8 cellular contexts compared by ENCODE assay signal in the genomic region with DNA sequence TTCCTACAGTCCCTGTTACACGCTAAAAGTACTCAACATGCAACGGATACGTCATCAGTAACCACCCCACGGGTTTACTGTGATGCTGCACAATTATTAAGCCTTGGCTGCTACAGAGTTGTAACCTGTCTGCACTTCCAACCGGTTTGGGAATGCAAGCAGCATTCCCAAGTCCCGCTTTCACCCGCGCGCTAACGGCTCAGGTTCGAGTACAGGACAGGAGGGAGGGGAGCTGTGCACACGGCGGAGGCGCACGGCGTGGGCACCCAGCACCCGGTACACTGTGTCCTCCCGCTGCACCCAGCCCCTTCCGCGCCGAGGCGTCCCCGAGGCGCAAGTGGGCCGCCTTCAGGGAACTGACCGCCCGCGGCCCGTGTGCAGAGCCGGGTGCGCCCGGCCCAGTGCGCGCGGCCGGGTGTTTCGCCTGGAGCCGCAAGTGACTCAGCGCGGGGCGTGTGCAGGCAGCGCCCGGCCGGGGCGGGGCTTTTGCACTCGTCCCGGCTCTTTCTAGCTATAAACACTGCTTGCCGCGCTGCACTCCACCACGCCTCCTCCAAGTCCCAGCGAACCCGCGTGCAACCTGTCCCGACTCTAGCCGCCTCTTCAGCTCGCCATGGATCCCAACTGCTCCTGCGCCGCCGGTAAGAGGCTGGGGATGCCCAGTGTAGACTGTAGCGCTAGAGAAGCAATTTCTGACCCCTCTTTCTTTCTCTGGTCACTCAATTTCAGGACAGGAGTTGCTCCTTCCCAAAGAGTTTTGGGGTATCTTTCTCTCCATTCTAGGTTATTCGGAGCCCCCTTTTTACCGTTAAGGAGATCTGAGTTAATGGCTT. TPM values are rescaled to one million over a fixed set of nuclear protein-coding genes. Genes with fewer than 3 reads are reported as not detected.
DNase-seq lines count a peak whose midpoint lies in the region; ATAC-seq, FAIRE-seq and TF ChIP-seq lines count a peak whose summit lies in the region.

A gene (plus strand): TSS at position 542 of the 833 bp plus-strand sequence. CDS start 72 bp downstream, at position 614.

- H3K4me1 ChIP-seq in adipocyte (ENCODE audit: control insufficient read depth, insufficient read depth, low read length) (peaks cover 58% of the 10 kb centered on the region), cardiac muscle cell (ENCODE audit: low read depth) (peaks cover 11% of the 10 kb centered on the region)

- H3K9ac ChIP-seq in adipocyte (ENCODE audit: low read length) = peak within 1 kb of the TSS; percentile 90

- H3K4me1 Mint-ChIP-seq in type B pancreatic cell (ENCODE audit: unreplicated experiment) = peaks cover 40% of the 10 kb centered on the region

- H3K9me3 Mint-ChIP-seq in type B pancreatic cell = no peaks in the 10 kb centered on the region

- no peaks in the 10 kb centered on the region for H3K36me3 Mint-ChIP-seq in type B pancreatic cell

- TF ChIP-seq CTCF in cardiac muscle cell (IDR thresholded peaks at IDR 0.05; ENCODE audit: low read depth, low read length) (no peak), type B pancreatic cell (conservative IDR thresholded peaks at IDR 0.05) (no peak)

- DNase-seq in GM12891 (ENCODE audit: insufficient read length, low spot score) = peak; percentile 93
- DNase-seq in NCI-H128 (lab: John Stamatoyannopoulos, UW; ENCODE audit: unreplicated experiment) = peak; percentile 58
- peak; percentile 78 for DNase-seq in T follicular helper cell (ENCODE audit: low read depth)
- peak; percentile 99 for DNase-seq in adipocyte (ENCODE audit: low read depth)
- DNase-seq in cardiac muscle cell (ENCODE audit: low read depth in 1 of 2, low spot score in 1 of 2) = peak; percentile 92 to 98
- DNase-seq in posterior cingulate gyrus = peak; percentile 76 to 98 (median 90)
- DNase-seq in type B pancreatic cell (ENCODE audit: extremely low spot score, unreplicated experiment) = peak; percentile 84

- intact Hi-C loops in posterior cingulate gyrus (cut with DNase I) = loop anchor here (2.0 to 10.0 kb wide), 2 partner anchors 75 to 163 kb away; a partner anchor contains a TSS

- H3K9me3 ChIP-seq in adipocyte (ENCODE audit: control insufficient read depth, low read length) (no peaks in the 10 kb centered on the region), cardiac muscle cell (ENCODE audit: low read depth) (no peaks in the 10 kb centered on the region)

- peak; percentile 88 for ATAC-seq in HG02759 (IDR thresholded peaks at IDR 0.05; ENCODE audit: unreplicated experiment)

- H3K27ac ChIP-seq in cardiac muscle cell = no peak within 1 kb of the TSS

- no peak for TF ChIP-seq POLR2A in GM12891 (IDR thresholded peaks at IDR 0.05; ENCODE audit: low read depth, low read length)

- peak within 1 kb of the TSS; percentile 62 for H3K27ac Mint-ChIP-seq in type B pancreatic cell

- H3K36me3 ChIP-seq in adipocyte (ENCODE audit: control insufficient read depth, insufficient read depth, low read length, severe bottlenecking) (no peaks in the 10 kb centered on the region), cardiac muscle cell (no peaks in the 10 kb centered on the region)

- peaks cover 40% of the 10 kb centered on the region for H3K27me3 Mint-ChIP-seq in type B pancreatic cell

- H3K4me3 ChIP-seq in adipocyte (ENCODE audit: low read length) (peak within 1 kb of the TSS; percentile 92), cardiac muscle cell (peak within 1 kb of the TSS; percentile 18)

- FAIRE-seq in GM12891 (lab: Jason Lieb, UNC) = peak; percentile 69

- H3K4me3 Mint-ChIP-seq in type B pancreatic cell = peak within 1 kb of the TSS; percentile 86

- H3K27me3 ChIP-seq in adipocyte (replicated peaks; ENCODE audit: control insufficient read depth, insufficient read depth, low read length) (no peaks in the 10 kb centered on the region), cardiac muscle cell (peaks cover 63% of the 10 kb centered on the region)

TF ChIP-seq in GM12891, 5 proteins besides CTCF, POLR2A, EP300 and RAD21:
- TF ChIP-seq SPI1 (IDR thresholded peaks at IDR 0.05; ENCODE audit: low read depth, low read length) (0 out of 2 replicates have a peak, but pooled peaks have one; percentile 2), PAX5 (IDR thresholded peaks at IDR 0.05; ENCODE audit: insufficient read depth, low read length, severe bottlenecking) (no peak), POU2F2 (IDR thresholded peaks at IDR 0.05; ENCODE audit: low read depth, low read length) (no peak)

RNA-seq across cellular contexts. Expression of the gene that starts here (rescaled TPM):
- polyA plus RNA-seq in GM12891 (2012; ENCODE audit: low read depth, missing spikeins) = 8.4 TPM
- total RNA-seq in cardiac muscle cell = 0.28 TPM in 1 of 2 replicates, not detected in the other
- 1.6 and 2.1 TPM in 2 replicates for polyA plus RNA-seq in cardiac muscle cell
- 18.2 and 21.4 TPM in 2 replicates for total RNA-seq in type B pancreatic cell (ENCODE audit: low replicate concordance)

Comparison
In these comparisons a context has a peak if more than half of its experiments do, and no peak if none do; other contexts are left out.
1. RNA of the gene that starts here (total RNA-seq): 18.2 to 21.4 TPM in type B pancreatic cell; 0.28 TPM in cardiac muscle cell; every median in the first group is over 10 times any median in the second.
2. Peak in every context shown above with its lines, with median percentiles within 50 percentile points of each other: DNase-seq.